ENCODE assay signal across 8 cellular contexts in genomic region chr6:30555428-30556005, GRCh38. TPM values are rescaled to one million over a fixed set of nuclear protein-coding genes. Genes with fewer than 3 reads are reported as not detected.
DNase-seq lines count a peak whose midpoint lies in the region; ATAC-seq and TF ChIP-seq lines count a peak whose summit lies in the region.

No MANE protein-coding gene starts in this region.

- 2% methylated on average over 32 of the region's 32 CpGs for WGBS in thymus

- peaks cover 6% of the 10 kb centered on the region for H3K4me1 ChIP-seq in effector memory CD4-positive, alpha-beta T cell (ENCODE audit: control insufficient read depth, insufficient read depth, low read length, poor library complexity, severe bottlenecking)
- H3K4me1 ChIP-seq in thymus (ENCODE audit: control insufficient read depth, insufficient read depth, low read length), result peaks cover 7% of the 10 kb centered on the region

- peaks cover 29% of the 10 kb centered on the region for H3K36me3 ChIP-seq in effector memory CD4-positive, alpha-beta T cell (ENCODE audit: control insufficient read depth, insufficient read depth, low read length)
- peaks cover 29% of the 10 kb centered on the region for H3K36me3 ChIP-seq in thymus (ENCODE audit: control insufficient read depth, insufficient read depth)

- H3K9me3 ChIP-seq in effector memory CD4-positive, alpha-beta T cell (ENCODE audit: control insufficient read depth, low read length), result no peaks in the 10 kb centered on the region
- H3K9me3 ChIP-seq in thymus (ENCODE audit: control insufficient read depth), result no peaks in the 10 kb centered on the region

- H3K4me3 ChIP-seq in effector memory CD4-positive, alpha-beta T cell (ENCODE audit: insufficient read depth, low read depth, low read length, poor library complexity, severe bottlenecking), result peak overlapping the region; percentile 83
- peak overlapping the region; percentile 96 for H3K4me3 ChIP-seq in thymus (ENCODE audit: low read length)

- peak; percentile 2 for ATAC-seq in GM21515 (IDR thresholded peaks at IDR 0.05; ENCODE audit: unreplicated experiment)
- peak; percentile 27 for ATAC-seq in SK-N-SH treated with all-trans-retinoic acid at 6 μM for 48 hours
- no peak for ATAC-seq in GM21447 (IDR thresholded peaks at IDR 0.05; ENCODE audit: unreplicated experiment)
- ATAC-seq in GM21723 (IDR thresholded peaks at IDR 0.05; ENCODE audit: unreplicated experiment), result no peak

- DNase-seq in AG08395 (ENCODE audit: low spot score) (peak; percentile 26), medulla oblongata (ENCODE audit: extremely low spot score) (peak; percentile 42)
- DNase-seq in effector memory CD4-positive, alpha-beta T cell, result no peak

- H3K27me3 ChIP-seq in effector memory CD4-positive, alpha-beta T cell (replicated peaks; ENCODE audit: control insufficient read depth, insufficient read depth, low read length, poor library complexity, severe bottlenecking), result no peaks in the 10 kb centered on the region
- H3K27me3 ChIP-seq in thymus (ENCODE audit: control insufficient read depth, insufficient read depth), result no peaks in the 10 kb centered on the region

- H3K27ac ChIP-seq in effector memory CD4-positive, alpha-beta T cell (ENCODE audit: insufficient read depth, low read length, poor library complexity, severe bottlenecking), result peak overlapping the region; percentile 94
- peak overlapping the region; percentile 98 for H3K27ac ChIP-seq in thymus (ENCODE audit: low read depth)

TF ChIP-seq in SK-N-SH treated with all-trans-retinoic acid at 6 μM for 48 hours, 23 proteins besides CTCF, POLR2A, EP300 and RAD21:
- TF ChIP-seq TOX (CRISPR knock-in tag; IDR thresholded peaks at IDR 0.05; ENCODE audit: borderline replicate concordance), result no peak
- TF ChIP-seq ARNTL (CRISPR knock-in tag; IDR thresholded peaks at IDR 0.05; ENCODE audit: borderline replicate concordance, low read depth), result no peak
- TF ChIP-seq OSR1 (CRISPR knock-in tag; IDR thresholded peaks at IDR 0.05), result no peak
- TF ChIP-seq ZFP30 (CRISPR knock-in tag; IDR thresholded peaks at IDR 0.05), result no peak
- TF ChIP-seq GLIS3 (CRISPR knock-in tag; IDR thresholded peaks at IDR 0.05), result no peak
- TF ChIP-seq, protein P1, sequence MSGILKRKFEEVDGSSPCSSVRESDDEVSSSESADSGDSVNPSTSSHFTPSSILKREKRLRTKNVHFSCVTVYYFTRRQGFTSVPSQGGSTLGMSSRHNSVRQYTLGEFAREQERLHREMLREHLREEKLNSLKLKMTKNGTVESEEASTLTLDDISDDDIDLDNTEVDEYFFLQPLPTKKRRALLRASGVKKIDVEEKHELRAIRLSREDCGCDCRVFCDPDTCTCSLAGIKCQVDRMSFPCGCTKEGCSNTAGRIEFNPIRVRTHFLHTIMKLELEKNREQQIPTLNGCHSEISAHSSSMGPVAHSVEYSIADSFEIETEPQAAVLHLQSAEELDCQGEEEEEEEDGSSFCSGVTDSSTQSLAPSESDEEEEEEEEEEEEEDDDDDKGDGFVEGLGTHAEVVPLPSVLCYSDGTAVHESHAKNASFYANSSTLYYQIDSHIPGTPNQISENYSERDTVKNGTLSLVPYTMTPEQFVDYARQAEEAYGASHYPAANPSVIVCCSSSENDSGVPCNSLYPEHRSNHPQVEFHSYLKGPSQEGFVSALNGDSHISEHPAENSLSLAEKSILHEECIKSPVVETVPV (CRISPR knock-in tag; IDR thresholded peaks at IDR 0.05), result no peak
- TF ChIP-seq, protein P2, sequence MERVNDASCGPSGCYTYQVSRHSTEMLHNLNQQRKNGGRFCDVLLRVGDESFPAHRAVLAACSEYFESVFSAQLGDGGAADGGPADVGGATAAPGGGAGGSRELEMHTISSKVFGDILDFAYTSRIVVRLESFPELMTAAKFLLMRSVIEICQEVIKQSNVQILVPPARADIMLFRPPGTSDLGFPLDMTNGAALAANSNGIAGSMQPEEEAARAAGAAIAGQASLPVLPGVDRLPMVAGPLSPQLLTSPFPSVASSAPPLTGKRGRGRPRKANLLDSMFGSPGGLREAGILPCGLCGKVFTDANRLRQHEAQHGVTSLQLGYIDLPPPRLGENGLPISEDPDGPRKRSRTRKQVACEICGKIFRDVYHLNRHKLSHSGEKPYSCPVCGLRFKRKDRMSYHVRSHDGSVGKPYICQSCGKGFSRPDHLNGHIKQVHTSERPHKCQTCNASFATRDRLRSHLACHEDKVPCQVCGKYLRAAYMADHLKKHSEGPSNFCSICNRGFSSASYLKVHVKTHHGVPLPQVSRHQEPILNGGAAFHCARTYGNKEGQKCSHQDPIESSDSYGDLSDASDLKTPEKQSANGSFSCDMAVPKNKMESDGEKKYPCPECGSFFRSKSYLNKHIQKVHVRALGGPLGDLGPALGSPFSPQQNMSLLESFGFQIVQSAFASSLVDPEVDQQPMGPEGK (CRISPR knock-in tag; IDR thresholded peaks at IDR 0.05; ENCODE audit: borderline replicate concordance), result no peak
- TF ChIP-seq RARB (CRISPR knock-in tag; IDR thresholded peaks at IDR 0.05), result no peak
- TF ChIP-seq ISL1 (CRISPR knock-in tag; IDR thresholded peaks at IDR 0.05), result no peak
- no peak for TF ChIP-seq CSDC2 (CRISPR knock-in tag; IDR thresholded peaks at IDR 0.05)
- TF ChIP-seq ZNF70 (CRISPR knock-in tag; IDR thresholded peaks at IDR 0.05), result no peak
- no peak for TF ChIP-seq SNAI2 (CRISPR knock-in tag; IDR thresholded peaks at IDR 0.05)
- TF ChIP-seq ESRRG (CRISPR knock-in tag; IDR thresholded peaks at IDR 0.05), result no peak
- no peak for TF ChIP-seq PPARA (CRISPR knock-in tag; IDR thresholded peaks at IDR 0.05; ENCODE audit: borderline replicate concordance)
- TF ChIP-seq BACH2 (CRISPR knock-in tag; IDR thresholded peaks at IDR 0.05; ENCODE audit: borderline replicate concordance), result no peak

RNA-seq across cellular contexts. Expression of gene GNL1, which starts 0.8 kb away (rescaled TPM):
- 78.8 TPM for polyA plus RNA-seq in thymus

RNA-seq across cellular contexts. Expression of gene PRR3, which starts 1.6 kb away (rescaled TPM):
- polyA plus RNA-seq in thymus, result 16.7 TPM

RNA-seq across cellular contexts. Expression of gene ABCF1, which starts 15.7 kb away (rescaled TPM):
- 23.5 TPM for polyA plus RNA-seq in thymus

Comparison
In these comparisons a context has a peak if more than half of its experiments do, and no peak if none do; other contexts are left out.
1. DNase-seq: peak in AG08395 (single experiment) and medulla oblongata (single experiment); none in effector memory CD4-positive, alpha-beta T cell (0 of 3).
2. ATAC-seq: peak in GM21515 (single experiment) and SK-N-SH treated with all-trans-retinoic acid at 6 μM for 48 hours (single experiment); none in GM21447 (single experiment) and GM21723 (single experiment).